In genomic region chr21:15141236-15141970, GRCh38 we compare ENCODE assay signal across 14 cellular contexts.
A peak's percentile ranks its signal among the peaks of the same experiment; 100 is the strongest.
DNase-seq lines count a peak whose midpoint lies in the region; ATAC-seq, FAIRE-seq and TF ChIP-seq lines count a peak whose summit lies in the region.
"Had no signal": no experiment of that assay in that cellular context is flagged by ENCODE, and none has a peak within 500 bp of the region (broad histone marks: within the 10 kb centered on the region; RNA-seq: fewer than 3 reads in every experiment).

No MANE protein-coding gene starts in this region.

- no peaks in the 10 kb centered on the region for H3K9me3 Mint-ChIP-seq in neural progenitor cell
- H3K9me3 Mint-ChIP-seq: central memory CD8-positive, alpha-beta T cell; naive B cell had no signal

- H3K4me3 Mint-ChIP-seq in neural progenitor cell: no peak overlapping the region
- H3K4me3 Mint-ChIP-seq: central memory CD8-positive, alpha-beta T cell; naive B cell had no signal

- H3K36me3 ChIP-seq in small intestine (ENCODE audit: control insufficient read depth in 2 of 2, insufficient read depth in 2 of 2, low read length in 2 of 2) (no peaks in the 10 kb centered on the region), neural progenitor cell (no peaks in the 10 kb centered on the region)
- H3K36me3 ChIP-seq: sigmoid colon had no signal

- no peak overlapping the region for H2AFZ ChIP-seq in neural progenitor cell (replicated peaks)

- H3K9ac ChIP-seq in neural progenitor cell: no peak overlapping the region

- TF ChIP-seq CTCF in neural progenitor cell (IDR thresholded peaks at IDR 0.05): no peak

- no peaks in the 10 kb centered on the region for H4K20me1 ChIP-seq in neural progenitor cell (ENCODE audit: low read depth)

- H3K9me3 ChIP-seq in small intestine (ENCODE audit: control insufficient read depth, low read depth) (no peaks in the 10 kb centered on the region), neural progenitor cell (ENCODE audit: low read depth) (no peaks in the 10 kb centered on the region)
- H3K9me3 ChIP-seq: sigmoid colon had no signal

- H3K27me3 Mint-ChIP-seq in neural progenitor cell (ENCODE audit: insufficient read depth, low read depth): no peaks in the 10 kb centered on the region

- H3K27ac ChIP-seq in small intestine (ENCODE audit: low read depth in 1 of 2, low read length in 1 of 2): peak overlapping the region; percentile 62 to 78
- H3K27ac ChIP-seq in neural progenitor cell: no peak overlapping the region
- H3K27ac ChIP-seq: 22Rv1, sigmoid colon had no signal

- H3K27ac Mint-ChIP-seq in neural progenitor cell: no peak overlapping the region

- WGBS in small intestine, 3 donors: 11 to 43% (median 21%) methylated on average over 8 of the region's 8 CpGs

- no peak overlapping the region for H3K4me2 ChIP-seq in neural progenitor cell

- ATAC-seq in Right ventricle myocardium inferior: no peak

- intact Hi-C loops in Right ventricle myocardium inferior (cut with DNase I): no loop called here

- FAIRE-seq in small intestine (lab: Jason Lieb, UNC): no peak

- no peaks in the 10 kb centered on the region for H3K36me3 Mint-ChIP-seq in neural progenitor cell
- H3K36me3 Mint-ChIP-seq: naive B cell had no signal

- no peak overlapping the region for H3K4me3 ChIP-seq in small intestine (ENCODE audit: low read depth in 1 of 2, low read length in 2 of 2)
- no peak overlapping the region for H3K4me3 ChIP-seq in neural progenitor cell
- H3K4me3 ChIP-seq: sigmoid colon had no signal

- no peaks in the 10 kb centered on the region for H3K79me2 ChIP-seq in neural progenitor cell (ENCODE audit: low read depth)

- no peaks in the 10 kb centered on the region for H3K27me3 ChIP-seq in small intestine (ENCODE audit: control insufficient read depth in 2 of 2, insufficient read depth in 2 of 2, low read length in 2 of 2)
- H3K27me3 ChIP-seq in neural progenitor cell: no peaks in the 10 kb centered on the region
- H3K27me3 ChIP-seq: sigmoid colon had no signal

- H3F3A ChIP-seq in neural progenitor cell (ENCODE audit: low read depth): no peaks in the 10 kb centered on the region

- peak; percentile 29 for DNase-seq in DMS 273 (lab: John Stamatoyannopoulos, UW; ENCODE audit: unreplicated experiment)
- no peak for DNase-seq in DMS 273 treated with DMSO at 0.1 percent for 48 hours (lab: John Stamatoyannopoulos, UW)
- peak; percentile 93 for DNase-seq in NCI-H69 (lab: John Stamatoyannopoulos, UW)
- peak; percentile 10 for DNase-seq in iPS-NIHi11 (ENCODE audit: low spot score)
- DNase-seq in small intestine: peak; percentile 84
- DNase-seq in neural progenitor cell (ENCODE audit: low spot score): no peak
- DNase-seq in AG08396 (ENCODE audit: low spot score): no peak
- DNase-seq in Right ventricle myocardium inferior (ENCODE audit: missing footprints): no peak
- DNase-seq: activated CD4-positive, alpha-beta T cell treated with anti-CD3 and anti-CD28 coated beads, Interleukin-2, amount 50 U/mL, for 4 hours; naive B cell; NCI-H1436; sigmoid colon had no signal

- peaks cover 36% of the 10 kb centered on the region for H3K4me1 Mint-ChIP-seq in neural progenitor cell
- H3K4me1 Mint-ChIP-seq: central memory CD8-positive, alpha-beta T cell had no signal

- H3K4me1 ChIP-seq in small intestine (ENCODE audit: control insufficient read depth in 2 of 2, insufficient read depth in 1 of 2, low read depth in 1 of 2, low read length in 1 of 2): peaks cover 14 to 18% of the 10 kb centered on the region in 2 donors
- H3K4me1 ChIP-seq in neural progenitor cell: peaks cover 23% of the 10 kb centered on the region

Comparison
In these comparisons a context has a peak if more than half of its experiments do, and no peak if none do; other contexts are left out.
1. DNase-seq: peak in DMS 273 (single experiment), NCI-H69 (single experiment), iPS-NIHi11 (single experiment) and small intestine (single experiment); none in DMS 273 treated with DMSO at 0.1 percent for 48 hours (single experiment), neural progenitor cell (single experiment), AG08396 (single experiment) and Right ventricle myocardium inferior (single experiment).